ENCODE assay signal across 22 cellular contexts in genomic region chr3:101453966-101454365, GRCh38. TPM values are rescaled to one million over a fixed set of nuclear protein-coding genes. Genes with fewer than 3 reads are reported as not detected.
DNase-seq lines count a peak whose midpoint lies in the region; ATAC-seq, FAIRE-seq and TF ChIP-seq lines count a peak whose summit lies in the region.
"Had no signal": no experiment of that assay in that cellular context is flagged by ENCODE, and none has a peak within 500 bp of the region (broad histone marks: within the 10 kb centered on the region; RNA-seq: fewer than 3 reads in every experiment).

No MANE protein-coding gene starts in this region.

- H3K27me3 Mint-ChIP-seq in naive thymus-derived CD8-positive, alpha-beta T cell: no peaks in the 10 kb centered on the region

- H3K9me3 ChIP-seq in K562 (replicated peaks; ENCODE audit: control insufficient read depth, insufficient read depth, low read depth, low read length): no peaks in the 10 kb centered on the region
- H3K9me3 ChIP-seq in body of pancreas: no peaks in the 10 kb centered on the region
- H3K9me3 ChIP-seq: Peyer's patch, SJSA1 had no signal

- ATAC-seq in K562 (no peak), body of pancreas (no peak)
- ATAC-seq in naive thymus-derived CD8-positive, alpha-beta T cell: no peak
- ATAC-seq: GM12878, GM23338 had no signal

- H3K27ac Mint-ChIP-seq in naive thymus-derived CD8-positive, alpha-beta T cell: peak overlapping the region in 4 of 10 donors; percentile 56 to 62 (median 58)
- H3K27ac Mint-ChIP-seq: GM23338 had no signal

- peaks cover 0 to 10% (median under 1%) of the 10 kb centered on the region in 9 donors for H3K9me3 Mint-ChIP-seq in naive thymus-derived CD8-positive, alpha-beta T cell
- H3K9me3 Mint-ChIP-seq: GM23338 had no signal

- no peak for TF ChIP-seq RAD21 in K562 (CRISPR knock-in tag; conservative IDR thresholded peaks at IDR 0.05 in 1 of 2, IDR thresholded peaks at IDR 0.05 in 1 of 2)

- POLR2A ChIA-PET in K562 (lab: Yijun Ruan, JAX): interaction anchor here (0.7 kb wide), 1 partner anchor 27 kb away, joined by 3 read pairs; no protein-coding TSS in a partner anchor
- POLR2A ChIA-PET in naive thymus-derived CD8-positive, alpha-beta T cell (lab: Charles Lee): no interaction called here

- peaks cover 13 to 32% (median 22%) of the 10 kb centered on the region in 4 donors for H3K4me1 Mint-ChIP-seq in naive thymus-derived CD8-positive, alpha-beta T cell
- H3K4me1 Mint-ChIP-seq: GM23338 had no signal

- H3K27me3 ChIP-seq in K562 (ENCODE audit: control insufficient read depth in 2 of 2, insufficient read depth in 2 of 2, low read length in 2 of 2) (no peaks in the 10 kb centered on the region), body of pancreas (no peaks in the 10 kb centered on the region)
- H3K27me3 ChIP-seq: Peyer's patch, SJSA1 had no signal

- H3K4me1 ChIP-seq in K562 (replicated peaks in 1 of 2; ENCODE audit: control insufficient read depth in 2 of 2, insufficient read depth in 2 of 2, low read length in 2 of 2) (no peaks in the 10 kb centered on the region; a peak in 1 of 5 replicates), body of pancreas (no peaks in the 10 kb centered on the region)
- H3K4me1 ChIP-seq: Peyer's patch, SJSA1 had no signal

- no peak overlapping the region for H2AFZ ChIP-seq in K562 (ENCODE audit: low read depth, low read length)
- H2AFZ ChIP-seq: GM23338 had no signal

- TF ChIP-seq EP300 in K562 (IDR thresholded peaks at IDR 0.05; ENCODE audit: low read length): no peak

- TF ChIP-seq POLR2A in K562 (conservative IDR thresholded peaks at IDR 0.05): no peak
- TF ChIP-seq POLR2A in body of pancreas (IDR thresholded peaks at IDR 0.05): no peak

- H4K20me1 ChIP-seq in K562 (replicated peaks; ENCODE audit: control insufficient read depth, insufficient read depth, low read length): no peaks in the 10 kb centered on the region

- no TSS peak for BruUV-seq in K562 (replicated peaks; lab: Mats Ljungman, UMichigan)

- no peak overlapping the region for H3K9ac ChIP-seq in K562 (ENCODE audit: insufficient read depth in 1 of 2, low read depth in 2 of 2, low read length in 2 of 2)

- no peak for FAIRE-seq in K562 (lab: Jason Lieb, UNC)
- FAIRE-seq: GM12878, GM19239 had no signal

- H3K4me3 Mint-ChIP-seq in naive thymus-derived CD8-positive, alpha-beta T cell: no peak overlapping the region
- H3K4me3 Mint-ChIP-seq: GM23338 had no signal

- H3K79me2 ChIP-seq in K562 (ENCODE audit: control insufficient read depth, insufficient read depth, low read length): peaks cover 3% of the 10 kb centered on the region; the same call in 1 of the 3 replicates

- H3K4me2 ChIP-seq in K562 (ENCODE audit: insufficient read depth, low read length): no peak overlapping the region
- H3K4me2 ChIP-seq: GM23338 had no signal

- intact Hi-C loops in K562 (cut with micrococcal nuclease) (no loop called here), body of pancreas (cut with DNase I) (no loop called here)

- peak; percentile 7 for DNase-seq in AG09309 (ENCODE audit: low read depth)
- peak; percentile 23 for DNase-seq in EH (ENCODE audit: low read depth)
- DNase-seq in K562 (ENCODE audit: extremely low read depth in 1 of 4, low spot score in 3 of 4): no peak
- DNase-seq in fibroblast of villous mesenchyme (ENCODE audit: low read depth): peak; percentile 54
- DNase-seq in body of pancreas: no peak
- DNase-seq in naive thymus-derived CD8-positive, alpha-beta T cell: no peak
- DNase-seq in NCI-H226: no peak
- DNase-seq: AML-193; COR-L47; EL; HCEC 1CT; NCI-H1105; NCI-H1694; NCI-H2081 treated with DMSO at 0.1 percent for 48 hours; NCI-H748 treated with DMSO at 0.1 percent for 48 hours; NK-92 treated with Interleukin-12 subunit alpha and Interleukin-12 subunit beta, amount 100 ng/mL, for 24 hours; Peyer's patch had no signal

- TF ChIP-seq CTCF in AG09309 (IDR thresholded peaks at IDR 0.05; ENCODE audit: control insufficient read depth, insufficient read depth, low read depth, low read length, missing control alignments) (no peak), K562 (IDR thresholded peaks at IDR 0.05 in 2 of 3, conservative IDR thresholded peaks at IDR 0.05 in 1 of 3; ENCODE audit: insufficient read depth in 2 of 3, low read depth in 1 of 3, low read length in 3 of 3) (no peak), fibroblast of villous mesenchyme (IDR thresholded peaks at IDR 0.05; ENCODE audit: insufficient read depth, low read depth, low read length) (no peak), body of pancreas (IDR thresholded peaks at IDR 0.05) (no peak)

- CTCF ChIA-PET in K562 (lab: Yijun Ruan, JAX; ENCODE audit: low intra/inter-chr PET ratio): no interaction called here

- no peaks in the 10 kb centered on the region for H3K9me1 ChIP-seq in K562 (ENCODE audit: control insufficient read depth, insufficient read depth, low read length)

- 34% methylated on average over 2 of the region's 3 CpGs for whole genome bisulfite sequencing in K562 (ENCODE audit: insufficient coverage, low coverage, missing lambda C conversion rate)
- 86 to 95% methylated on average over 3 of the region's 3 CpGs for WGBS in body of pancreas, 2 donors

- peaks cover 8 to 61% (median 54%) of the 10 kb centered on the region in 3 donors for H3K36me3 Mint-ChIP-seq in naive thymus-derived CD8-positive, alpha-beta T cell

- H3K27ac ChIP-seq in K562 (ENCODE audit: extremely low read depth, low read depth, low read length) (no peak overlapping the region), body of pancreas (no peak overlapping the region)
- H3K27ac ChIP-seq: C4-2B, Peyer's patch, SJSA1 had no signal

- peaks cover 15% of the 10 kb centered on the region; the same call in 2 of the 3 replicates for H3K36me3 ChIP-seq in K562 (ENCODE audit: control insufficient read depth, insufficient read depth, low read length)
- no peaks in the 10 kb centered on the region for H3K36me3 ChIP-seq in body of pancreas (replicated peaks in 1 of 2; ENCODE audit: insufficient read depth in 1 of 2, low read depth in 2 of 2)
- H3K36me3 ChIP-seq: Peyer's patch had no signal

- in situ Hi-C loops in K562 (cut with MboI): no loop called here

- H3K4me3 ChIP-seq in AG09309 (ENCODE audit: control insufficient read depth, low read depth, low read length) (no peak overlapping the region), K562 (no peak overlapping the region), fibroblast of villous mesenchyme (ENCODE audit: low read depth, low read length) (no peak overlapping the region), body of pancreas (no peak overlapping the region)
- H3K4me3 ChIP-seq: GM12878, GM23338, Peyer's patch, SJSA1 had no signal

TF ChIP-seq in K562, 482 proteins besides CTCF, POLR2A, EP300 and RAD21 (continues in another document):
- TF ChIP-seq MLX (CRISPR knock-in tag; conservative IDR thresholded peaks at IDR 0.05): no peak
- 0 out of 2 replicates have a peak, but pooled peaks have one; percentile 17 for TF ChIP-seq ARID1B (IDR thresholded peaks at IDR 0.05)
- TF ChIP-seq, protein P1, sequence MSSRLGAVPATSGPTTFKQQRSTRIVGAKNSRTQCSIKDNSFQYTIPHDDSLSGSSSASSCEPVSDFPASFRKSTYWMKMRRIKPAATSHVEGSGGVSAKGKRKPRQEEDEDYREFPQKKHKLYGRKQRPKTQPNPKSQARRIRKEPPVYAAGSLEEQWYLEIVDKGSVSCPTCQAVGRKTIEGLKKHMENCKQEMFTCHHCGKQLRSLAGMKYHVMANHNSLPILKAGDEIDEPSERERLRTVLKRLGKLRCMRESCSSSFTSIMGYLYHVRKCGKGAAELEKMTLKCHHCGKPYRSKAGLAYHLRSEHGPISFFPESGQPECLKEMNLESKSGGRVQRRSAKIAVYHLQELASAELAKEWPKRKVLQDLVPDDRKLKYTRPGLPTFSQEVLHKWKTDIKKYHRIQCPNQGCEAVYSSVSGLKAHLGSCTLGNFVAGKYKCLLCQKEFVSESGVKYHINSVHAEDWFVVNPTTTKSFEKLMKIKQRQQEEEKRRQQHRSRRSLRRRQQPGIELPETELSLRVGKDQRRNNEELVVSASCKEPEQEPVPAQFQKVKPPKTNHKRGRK (tag; IDR thresholded peaks at IDR 0.05): no peak
- no peak for TF ChIP-seq POLR3G (IDR thresholded peaks at IDR 0.05; ENCODE audit: extremely low read depth, insufficient read length, insufficient replicate concordance)
- TF ChIP-seq RUNX1 (IDR thresholded peaks at IDR 0.05; ENCODE audit: low read depth): no peak
- no peak for TF ChIP-seq HNRNPK (IDR thresholded peaks at IDR 0.05; ENCODE audit: low read depth, low read length, poor library complexity, severe bottlenecking)
- peak; percentile 90 for TF ChIP-seq ZNF316 (IDR thresholded peaks at IDR 0.05)
- no peak for TF ChIP-seq ELF1 (tag; IDR thresholded peaks at IDR 0.05)
- no peak for TF ChIP-seq ZNF347 (CRISPR knock-in tag; IDR thresholded peaks at IDR 0.05; ENCODE audit: low read depth)

RNA-seq across cellular contexts. Expression of gene SENP7, which starts 59.0 kb away (rescaled TPM):
- 29.4 and 103 TPM in 2 replicates for total RNA-seq in K562 (2011; cell fraction: chromatin; rRNA removed; ENCODE audit: low replicate concordance)
- total RNA-seq in K562 (2011; cell fraction: nucleolus; rRNA removed): 12.0 and 19.1 TPM in 2 replicates
- 41.1 and 61.4 TPM in 2 replicates for total RNA-seq in K562 (2011; cell fraction: nucleoplasm; rRNA removed)
- 7.0 and 8.7 TPM in 2 replicates for total RNA-seq in K562 (2014; rRNA removed)
- total RNA-seq in K562 (2014; rRNA removed; fragmentation: Illumina TruSeq; extraction: Trizol): 21.9 and 22.4 TPM in 2 replicates
- 18.8 and 21.7 TPM in 2 replicates for total RNA-seq in K562 (2015; rRNA removed; fragmentation: Illumina TruSeq; extraction: Trizol)
- 10.7 and 13.6 TPM in 2 replicates for total RNA-seq in K562 (2021)
- polyA plus RNA-seq in K562 (2011; rRNA removed): 19.2 and 20.0 TPM in 2 replicates
- polyA plus RNA-seq in K562 (2011; cell fraction: cytosol; rRNA removed): 1.4 and 4.2 TPM in 2 replicates
- polyA plus RNA-seq in K562 (2011; cell fraction: nucleus; rRNA removed): 25.2 and 41.2 TPM in 2 replicates
- 7.6 and 12.3 TPM in 2 replicates for polyA plus RNA-seq in K562 (2012)
- polyA plus RNA-seq in K562 (2014; fragmentation: Illumina TruSeq; extraction: Trizol): 10.8 and 13.9 TPM in 2 replicates
- 1 to 10 TPM; 4.1 to 8.3 TPM for polyA plus RNA-seq in K562 (2014; fragmentation: Nextera tagmentation; extraction: Ambion mirVana)
- polyA plus RNA-seq in K562 (2014; rRNA removed): 9.5 and 10.5 TPM in 2 replicates
- 40.7 and 57.5 TPM in 2 replicates for polyA minus RNA-seq in K562 (2011; rRNA and poly(A)+ RNA removed)
- polyA minus RNA-seq in K562 (2011; cell fraction: cytosol; rRNA and poly(A)+ RNA removed): 7.2 and 7.6 TPM in 2 replicates
- 33.8 and 67.3 TPM in 2 replicates for polyA minus RNA-seq in K562 (2011; cell fraction: nucleus; rRNA and poly(A)+ RNA removed)
- total RNA-seq in fibroblast of villous mesenchyme: 9.7 and 16.4 TPM in 2 replicates
- 10 to 100 TPM; 23.1 to 23.4 TPM for total RNA-seq in body of pancreas
- 10 to 100 TPM; 71.2 to 72.5 TPM for total RNA-seq in naive thymus-derived CD8-positive, alpha-beta T cell
- polyA plus RNA-seq in naive thymus-derived CD8-positive, alpha-beta T cell: 10 to 100 TPM in 1 of 3 donors, 1 to 10 TPM in 2; 6.7 to 11.2 (median 9.3) TPM

Comparison
In these comparisons a context has a peak if more than half of its experiments do, and no peak if none do; other contexts are left out.
1. DNase-seq: peak in AG09309 (single experiment), EH (single experiment) and fibroblast of villous mesenchyme (single experiment); none in K562 (0 of 4), body of pancreas (0 of 4), naive thymus-derived CD8-positive, alpha-beta T cell (0 of 10) and NCI-H226 (single experiment).